In the genomic region with DNA sequence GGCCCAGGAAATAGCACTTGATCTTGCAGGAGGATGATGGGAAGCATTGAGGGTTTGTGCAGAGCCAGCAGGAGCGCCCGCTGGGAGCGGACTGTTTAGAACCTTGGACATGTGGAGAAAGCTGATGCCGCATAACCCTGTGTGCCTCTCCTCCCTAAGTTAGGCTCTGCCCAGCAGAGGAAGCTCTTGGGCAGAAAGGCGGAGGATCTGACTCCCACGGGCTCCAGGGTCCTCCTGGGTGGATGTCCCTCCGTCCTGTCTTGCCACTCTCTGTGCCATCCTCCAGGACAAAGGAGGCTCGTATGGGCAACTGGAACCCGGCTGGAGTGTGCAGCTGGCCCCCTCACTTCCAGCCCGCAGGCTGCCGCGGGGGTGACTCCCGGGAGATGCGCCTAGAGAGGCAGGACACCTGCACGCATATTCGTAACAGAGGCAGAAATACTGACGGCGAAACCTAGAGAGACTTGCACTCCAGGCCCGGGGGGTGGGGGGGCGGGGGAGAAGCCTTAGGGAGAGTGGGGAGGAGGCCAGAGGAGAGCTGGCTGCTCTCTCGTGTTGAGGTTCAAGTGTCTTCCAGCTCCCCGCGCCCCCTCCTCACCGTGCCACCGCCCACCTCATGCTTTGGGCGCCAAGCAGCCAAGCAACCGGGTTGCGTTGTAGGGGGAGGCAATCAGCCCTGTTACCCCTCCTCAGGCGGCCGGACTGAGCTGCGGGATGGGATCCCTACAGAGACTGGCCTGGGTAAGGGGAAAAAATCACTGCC, we compare ENCODE assay signal across 1 cellular context.
TF ChIP-seq lines count a peak whose summit lies in the region.

No MANE protein-coding gene starts in this region.

TF ChIP-seq in H1, 55 proteins besides CTCF, POLR2A, EP300 and RAD21:
- TF ChIP-seq ASH2L (IDR thresholded peaks at IDR 0.05; ENCODE audit: low read length) (no peak), TAF1 (IDR thresholded peaks at IDR 0.05; ENCODE audit: low read depth, low read length) (no peak), GTF2F1 (IDR thresholded peaks at IDR 0.05; ENCODE audit: borderline replicate concordance, low read depth, low read length) (no peak), ZNF274 (IDR thresholded peaks at IDR 0.05; ENCODE audit: borderline replicate concordance, extremely low read depth, low read length) (no peak), SAP30 (IDR thresholded peaks at IDR 0.05; ENCODE audit: insufficient read depth, insufficient replicate concordance, low read length) (no peak), CBX5 (IDR thresholded peaks at IDR 0.05; ENCODE audit: low read depth, low read length) (no peak), CEBPB (IDR thresholded peaks at IDR 0.05; ENCODE audit: low read depth, low read length) (no peak), CHD1 (IDR thresholded peaks at IDR 0.05; ENCODE audit: low read depth, low read length) (no peak), TBP (IDR thresholded peaks at IDR 0.05; ENCODE audit: low read depth, low read length) (no peak), RBBP5 (IDR thresholded peaks at IDR 0.05; ENCODE audit: borderline replicate concordance, low read depth, low read length) (no peak), SIN3A (conservative IDR thresholded peaks at IDR 0.05 in 1 of 2, IDR thresholded peaks at IDR 0.05 in 1 of 2; ENCODE audit: low read depth in 1 of 2, low read length in 2 of 2) (no peak), SRF (IDR thresholded peaks at IDR 0.05; ENCODE audit: low read depth, low read length) (no peak), KDM1A (IDR thresholded peaks at IDR 0.05; ENCODE audit: borderline replicate concordance, low read length) (no peak)
- TF ChIP-seq, protein P1, sequence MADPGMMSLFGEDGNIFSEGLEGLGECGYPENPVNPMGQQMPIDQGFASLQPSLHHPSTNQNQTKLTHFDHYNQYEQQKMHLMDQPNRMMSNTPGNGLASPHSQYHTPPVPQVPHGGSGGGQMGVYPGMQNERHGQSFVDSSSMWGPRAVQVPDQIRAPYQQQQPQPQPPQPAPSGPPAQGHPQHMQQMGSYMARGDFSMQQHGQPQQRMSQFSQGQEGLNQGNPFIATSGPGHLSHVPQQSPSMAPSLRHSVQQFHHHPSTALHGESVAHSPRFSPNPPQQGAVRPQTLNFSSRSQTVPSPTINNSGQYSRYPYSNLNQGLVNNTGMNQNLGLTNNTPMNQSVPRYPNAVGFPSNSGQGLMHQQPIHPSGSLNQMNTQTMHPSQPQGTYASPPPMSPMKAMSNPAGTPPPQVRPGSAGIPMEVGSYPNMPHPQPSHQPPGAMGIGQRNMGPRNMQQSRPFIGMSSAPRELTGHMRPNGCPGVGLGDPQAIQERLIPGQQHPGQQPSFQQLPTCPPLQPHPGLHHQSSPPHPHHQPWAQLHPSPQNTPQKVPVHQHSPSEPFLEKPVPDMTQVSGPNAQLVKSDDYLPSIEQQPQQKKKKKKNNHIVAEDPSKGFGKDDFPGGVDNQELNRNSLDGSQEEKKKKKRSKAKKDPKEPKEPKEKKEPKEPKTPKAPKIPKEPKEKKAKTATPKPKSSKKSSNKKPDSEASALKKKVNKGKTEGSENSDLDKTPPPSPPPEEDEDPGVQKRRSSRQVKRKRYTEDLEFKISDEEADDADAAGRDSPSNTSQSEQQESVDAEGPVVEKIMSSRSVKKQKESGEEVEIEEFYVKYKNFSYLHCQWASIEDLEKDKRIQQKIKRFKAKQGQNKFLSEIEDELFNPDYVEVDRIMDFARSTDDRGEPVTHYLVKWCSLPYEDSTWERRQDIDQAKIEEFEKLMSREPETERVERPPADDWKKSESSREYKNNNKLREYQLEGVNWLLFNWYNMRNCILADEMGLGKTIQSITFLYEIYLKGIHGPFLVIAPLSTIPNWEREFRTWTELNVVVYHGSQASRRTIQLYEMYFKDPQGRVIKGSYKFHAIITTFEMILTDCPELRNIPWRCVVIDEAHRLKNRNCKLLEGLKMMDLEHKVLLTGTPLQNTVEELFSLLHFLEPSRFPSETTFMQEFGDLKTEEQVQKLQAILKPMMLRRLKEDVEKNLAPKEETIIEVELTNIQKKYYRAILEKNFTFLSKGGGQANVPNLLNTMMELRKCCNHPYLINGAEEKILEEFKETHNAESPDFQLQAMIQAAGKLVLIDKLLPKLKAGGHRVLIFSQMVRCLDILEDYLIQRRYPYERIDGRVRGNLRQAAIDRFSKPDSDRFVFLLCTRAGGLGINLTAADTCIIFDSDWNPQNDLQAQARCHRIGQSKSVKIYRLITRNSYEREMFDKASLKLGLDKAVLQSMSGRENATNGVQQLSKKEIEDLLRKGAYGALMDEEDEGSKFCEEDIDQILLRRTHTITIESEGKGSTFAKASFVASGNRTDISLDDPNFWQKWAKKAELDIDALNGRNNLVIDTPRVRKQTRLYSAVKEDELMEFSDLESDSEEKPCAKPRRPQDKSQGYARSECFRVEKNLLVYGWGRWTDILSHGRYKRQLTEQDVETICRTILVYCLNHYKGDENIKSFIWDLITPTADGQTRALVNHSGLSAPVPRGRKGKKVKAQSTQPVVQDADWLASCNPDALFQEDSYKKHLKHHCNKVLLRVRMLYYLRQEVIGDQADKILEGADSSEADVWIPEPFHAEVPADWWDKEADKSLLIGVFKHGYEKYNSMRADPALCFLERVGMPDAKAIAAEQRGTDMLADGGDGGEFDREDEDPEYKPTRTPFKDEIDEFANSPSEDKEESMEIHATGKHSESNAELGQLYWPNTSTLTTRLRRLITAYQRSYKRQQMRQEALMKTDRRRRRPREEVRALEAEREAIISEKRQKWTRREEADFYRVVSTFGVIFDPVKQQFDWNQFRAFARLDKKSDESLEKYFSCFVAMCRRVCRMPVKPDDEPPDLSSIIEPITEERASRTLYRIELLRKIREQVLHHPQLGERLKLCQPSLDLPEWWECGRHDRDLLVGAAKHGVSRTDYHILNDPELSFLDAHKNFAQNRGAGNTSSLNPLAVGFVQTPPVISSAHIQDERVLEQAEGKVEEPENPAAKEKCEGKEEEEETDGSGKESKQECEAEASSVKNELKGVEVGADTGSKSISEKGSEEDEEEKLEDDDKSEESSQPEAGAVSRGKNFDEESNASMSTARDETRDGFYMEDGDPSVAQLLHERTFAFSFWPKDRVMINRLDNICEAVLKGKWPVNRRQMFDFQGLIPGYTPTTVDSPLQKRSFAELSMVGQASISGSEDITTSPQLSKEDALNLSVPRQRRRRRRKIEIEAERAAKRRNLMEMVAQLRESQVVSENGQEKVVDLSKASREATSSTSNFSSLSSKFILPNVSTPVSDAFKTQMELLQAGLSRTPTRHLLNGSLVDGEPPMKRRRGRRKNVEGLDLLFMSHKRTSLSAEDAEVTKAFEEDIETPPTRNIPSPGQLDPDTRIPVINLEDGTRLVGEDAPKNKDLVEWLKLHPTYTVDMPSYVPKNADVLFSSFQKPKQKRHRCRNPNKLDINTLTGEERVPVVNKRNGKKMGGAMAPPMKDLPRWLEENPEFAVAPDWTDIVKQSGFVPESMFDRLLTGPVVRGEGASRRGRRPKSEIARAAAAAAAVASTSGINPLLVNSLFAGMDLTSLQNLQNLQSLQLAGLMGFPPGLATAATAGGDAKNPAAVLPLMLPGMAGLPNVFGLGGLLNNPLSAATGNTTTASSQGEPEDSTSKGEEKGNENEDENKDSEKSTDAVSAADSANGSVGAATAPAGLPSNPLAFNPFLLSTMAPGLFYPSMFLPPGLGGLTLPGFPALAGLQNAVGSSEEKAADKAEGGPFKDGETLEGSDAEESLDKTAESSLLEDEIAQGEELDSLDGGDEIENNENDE (IDR thresholded peaks at IDR 0.05; ENCODE audit: insufficient replicate concordance, low read length) = no peak
- TF ChIP-seq, protein P2, sequence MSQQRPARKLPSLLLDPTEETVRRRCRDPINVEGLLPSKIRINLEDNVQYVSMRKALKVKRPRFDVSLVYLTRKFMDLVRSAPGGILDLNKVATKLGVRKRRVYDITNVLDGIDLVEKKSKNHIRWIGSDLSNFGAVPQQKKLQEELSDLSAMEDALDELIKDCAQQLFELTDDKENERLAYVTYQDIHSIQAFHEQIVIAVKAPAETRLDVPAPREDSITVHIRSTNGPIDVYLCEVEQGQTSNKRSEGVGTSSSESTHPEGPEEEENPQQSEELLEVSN (IDR thresholded peaks at IDR 0.05) = no peak
